1 cellular context compared by ENCODE assay signal in the genomic region with DNA sequence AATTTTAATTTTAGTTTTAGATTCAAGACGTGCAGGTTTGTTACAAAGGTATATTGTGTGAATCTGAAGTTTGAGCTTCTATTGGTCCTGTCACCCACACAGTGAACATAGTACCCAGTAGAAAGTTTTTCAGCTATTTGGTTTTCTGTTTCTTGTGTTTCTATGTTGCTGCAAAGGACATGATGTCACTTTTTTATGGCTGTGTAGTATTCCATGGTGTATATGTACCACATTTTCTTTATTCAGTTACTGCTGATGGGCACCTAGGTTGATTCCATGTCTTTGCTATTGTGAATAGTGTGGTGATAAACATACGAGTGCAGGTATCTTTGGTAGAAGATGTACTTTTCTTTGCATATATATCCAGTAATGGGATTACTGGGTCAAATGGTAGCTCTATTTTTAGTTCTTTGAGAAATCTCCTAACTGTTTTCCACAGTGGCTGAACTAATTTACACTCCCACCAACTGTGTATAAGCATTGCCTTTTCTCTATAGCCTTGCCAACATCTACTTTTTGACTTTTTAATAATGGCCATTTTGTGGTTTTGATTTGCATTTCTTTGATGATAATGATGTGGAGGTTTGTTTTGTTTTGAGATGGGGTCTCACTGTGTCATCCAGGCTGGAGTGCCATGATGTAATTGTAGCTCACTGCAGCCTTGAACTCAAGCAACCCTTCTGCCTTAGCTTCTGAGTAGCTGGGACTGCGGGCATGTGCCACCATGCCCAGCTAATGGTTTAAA.
TF ChIP-seq lines count a peak whose summit lies in the region.

No MANE protein-coding gene starts in this region.

TF ChIP-seq in HCT116, 20 proteins besides CTCF, POLR2A, EP300 and RAD21 (continued from another document):
- no peak for TF ChIP-seq REST (IDR thresholded peaks at IDR 0.05; ENCODE audit: low read depth)
- TF ChIP-seq ZBTB33 (IDR thresholded peaks at IDR 0.05; ENCODE audit: extremely low read depth, insufficient replicate concordance, low read length), result no peak
